In genomic region chr9:133116346-133117231, GRCh38 we compare ENCODE assay signal across 11 cellular contexts. TPM values are rescaled to one million over a fixed set of nuclear protein-coding genes. Genes with fewer than 3 reads are reported as not detected.
DNase-seq lines count a peak whose midpoint lies in the region; ATAC-seq, FAIRE-seq and TF ChIP-seq lines count a peak whose summit lies in the region.
"Had no signal": no experiment of that assay in that cellular context is flagged by ENCODE, and none has a peak within 500 bp of the region (broad histone marks: within the 10 kb centered on the region; RNA-seq: fewer than 3 reads in every experiment).

No MANE protein-coding gene starts in this region.

- no peak for TF ChIP-seq POLR2A in adrenal gland (IDR thresholded peaks at IDR 0.05)
- no peak for TF ChIP-seq POLR2A in HepG2 (IDR thresholded peaks at IDR 0.05; ENCODE audit: insufficient read depth in 1 of 2, low read depth in 2 of 2, low read length in 2 of 2)

- H4K20me1 ChIP-seq in HepG2 (ENCODE audit: insufficient read depth, low read length) = peaks cover 36% of the 10 kb centered on the region; the same call in 1 of the 2 replicates

- no peak overlapping the region for H3K4me2 ChIP-seq in HepG2 (ENCODE audit: low read depth, low read length)
- H3K4me2 ChIP-seq: hepatocyte had no signal

- peak overlapping the region; percentile 61 for H3K4me3 Mint-ChIP-seq in activated T-cell treated with anti-CD3 and anti-CD28 coated beads, Interleukin-2, amount 50 U/mL, for 24 hours

- CTCF ChIA-PET in HepG2 (lab: Yijun Ruan, JAX; ENCODE audit: low intra/inter-chr PET ratio, low total read pairs) = no interaction called here

- H3K9ac ChIP-seq in HepG2 (ENCODE audit: insufficient read depth, low read depth, low read length) = no peak overlapping the region

- peaks cover 77% of the 10 kb centered on the region for H3K4me1 Mint-ChIP-seq in activated T-cell treated with anti-CD3 and anti-CD28 coated beads, Interleukin-2, amount 50 U/mL, for 24 hours (ENCODE audit: low read depth)

- no peak for ATAC-seq in HepG2

- intact Hi-C loops in adrenal gland (cut with DNase I) (no loop called here), HepG2 (cut with micrococcal nuclease; ENCODE audit: unreplicated experiment) (no loop called here)

- H3K27ac ChIP-seq in adrenal gland (peak overlapping the region; percentile 71 to 96 (median 85)), HepG2 (ENCODE audit: extremely low read length, insufficient read depth, low read length) (no peak overlapping the region), substantia nigra (ENCODE audit: low read depth, low read length, poor library complexity, severe bottlenecking) (peak overlapping the region; percentile 99)
- H3K27ac ChIP-seq: hepatocyte had no signal

- no peak for DNase-seq in activated T-cell treated with anti-CD3 and anti-CD28 coated beads, Interleukin-2, amount 50 U/mL, for 24 hours
- no peak for DNase-seq in activated T-cell treated with anti-CD3 and anti-CD28 coated beads, Interleukin-2, amount 50 U/mL, for 1 hour
- DNase-seq in adrenal gland (peak in 3 of 7 donors; percentile 15 to 42 (median 32)), HepG2 (ENCODE audit: low spot score) (no peak), substantia nigra (lab: John Stamatoyannopoulos, UW) (peak in 2 of 49 donors; percentile 34 to 87), H4 (ENCODE audit: low spot score) (no peak), NCI-H524 treated with DMSO at 0.1 percent for 48 hours (lab: John Stamatoyannopoulos, UW) (no peak), middle frontal gyrus (ENCODE audit: extremely low spot score, low spot score) (no peak)
- DNase-seq: NCI-H2227 treated with DMSO at 0.1 percent for 48 hours had no signal

- no peaks in the 10 kb centered on the region for H3K27me3 ChIP-seq in adrenal gland
- no peaks in the 10 kb centered on the region for H3K27me3 ChIP-seq in HepG2 (ENCODE audit: control insufficient read depth in 1 of 2, insufficient read depth in 2 of 2, low read length in 2 of 2)
- H3K27me3 ChIP-seq: hepatocyte had no signal

- peaks cover 85 to 87% of the 10 kb centered on the region in 2 donors for H3K4me1 ChIP-seq in adrenal gland (replicated peaks in 1 of 2)
- H3K4me1 ChIP-seq in HepG2 (ENCODE audit: insufficient read depth, low read length) = peaks cover 40% of the 10 kb centered on the region

- H3K36me3 Mint-ChIP-seq in activated T-cell treated with anti-CD3 and anti-CD28 coated beads, Interleukin-2, amount 50 U/mL, for 24 hours (ENCODE audit: low read depth) = peaks cover 18% of the 10 kb centered on the region

- no peaks in the 10 kb centered on the region for H3K9me3 Mint-ChIP-seq in activated T-cell treated with anti-CD3 and anti-CD28 coated beads, Interleukin-2, amount 50 U/mL, for 24 hours

- FAIRE-seq in HepG2 (lab: Jason Lieb, UNC) = no peak
- FAIRE-seq: G401.6 had no signal

- H3K36me3 ChIP-seq in adrenal gland (replicated peaks in 1 of 2) (peaks cover 0 to 5% of the 10 kb centered on the region in 2 donors), HepG2 (replicated peaks in 1 of 2; ENCODE audit: control insufficient read depth in 1 of 2, insufficient read depth in 2 of 2, low read length in 2 of 2) (peaks cover 0 to 2% of the 10 kb centered on the region in 2 experiments; a peak in 2 of 5 replicates)

- in situ Hi-C loops in HepG2 (cut with HindIII; ENCODE audit: extremely low pct_ligation_motif_present, low pct_unique_long_range_greater_than_20kb) = no loop called here

- WGBS in adrenal gland, 4 donors = 73 to 81% (median 79%) methylated on average over 9 to 20 of the region's 20 CpGs
- WGBS in HepG2 (ENCODE audit: low lambda C conversion rate) = 100% methylated on average over 4 of the region's 20 CpGs

- no peak overlapping the region for H2AFZ ChIP-seq in HepG2 (ENCODE audit: low read length)
- H2AFZ ChIP-seq: hepatocyte had no signal

- no peak for TF ChIP-seq RAD21 in HepG2 (CRISPR knock-in tag; IDR thresholded peaks at IDR 0.05)

- H3K27ac Mint-ChIP-seq in activated T-cell treated with anti-CD3 and anti-CD28 coated beads, Interleukin-2, amount 50 U/mL, for 24 hours = peak overlapping the region; percentile 95

- no peaks in the 10 kb centered on the region for H3K79me2 ChIP-seq in HepG2 (ENCODE audit: insufficient read depth, low read length)

- H3K9me3 ChIP-seq in adrenal gland (replicated peaks in 1 of 3) (no peaks in the 10 kb centered on the region), HepG2 (ENCODE audit: low read length) (no peaks in the 10 kb centered on the region)

- TF ChIP-seq EP300 in HepG2 (IDR thresholded peaks at IDR 0.05; ENCODE audit: low read depth in 2 of 2, low read length in 2 of 2) (no peak), HepG2 (CRISPR knock-in tag; IDR thresholded peaks at IDR 0.05; ENCODE audit: borderline replicate concordance) (no peak)

- H3K27me3 Mint-ChIP-seq in activated T-cell treated with anti-CD3 and anti-CD28 coated beads, Interleukin-2, amount 50 U/mL, for 24 hours = no peaks in the 10 kb centered on the region

- H3K4me3 ChIP-seq in adrenal gland (no peak overlapping the region), HepG2 (replicated peaks in 1 of 3; ENCODE audit: insufficient read depth in 1 of 3, low read depth in 2 of 3, low read length in 3 of 3) (no peak overlapping the region)
- H3K4me3 ChIP-seq: hepatocyte had no signal

- TF ChIP-seq CTCF in adrenal gland (IDR thresholded peaks at IDR 0.05) (no peak), HepG2 (CRISPR knock-in tag; IDR thresholded peaks at IDR 0.05) (no peak)

- POLR2A ChIA-PET in HepG2 (lab: Yijun Ruan, JAX) = no interaction called here

- no TSS peak for BruUV-seq in HepG2 (replicated peaks; lab: Mats Ljungman, UMichigan)

RNA-seq across cellular contexts. Expression of gene RALGDS, which starts 4.5 kb away (rescaled TPM):
- total RNA-seq in adrenal gland = 100 to 1,000 TPM in 1 of 8 donors, 10 to 100 TPM in 7; 38.9 to 104 (median 67.5) TPM
- 100 to 1,000 TPM in 1 of 3 donors, 10 to 100 TPM in 2; 21.3 to 170 (median 97.8) TPM for polyA plus RNA-seq in adrenal gland
- total RNA-seq in HepG2 (2016; rRNA removed; fragmentation: Illumina TruSeq; extraction: Trizol) = 8.8 and 12.9 TPM in 2 replicates
- total RNA-seq in HepG2 (2016; cell fraction: cytosol; rRNA removed; fragmentation: Illumina TruSeq; extraction: Trizol; ENCODE audit: low read depth) = 4.2 and 5.7 TPM in 2 replicates
- 7.3 and 12.1 TPM in 2 replicates for total RNA-seq in HepG2 (2016; cell fraction: insoluble cytoplasmic fraction; rRNA removed; fragmentation: Illumina TruSeq; extraction: Trizol)
- total RNA-seq in HepG2 (2016; cell fraction: membrane; rRNA removed; fragmentation: Illumina TruSeq; extraction: Trizol) = 15.5 and 15.7 TPM in 2 replicates
- total RNA-seq in HepG2 (2016; cell fraction: nucleus; rRNA removed; fragmentation: Illumina TruSeq; extraction: Trizol) = 10.4 and 11.0 TPM in 2 replicates
- 25.5 and 28.8 TPM in 2 replicates for polyA plus RNA-seq in HepG2 (2011; rRNA removed)
- polyA plus RNA-seq in HepG2 (2011; cell fraction: cytosol; rRNA removed) = 14.9 and 17.8 TPM in 2 replicates
- 104 and 131 TPM in 2 replicates for polyA plus RNA-seq in HepG2 (2011; cell fraction: nucleus; rRNA removed)
- 12.0 and 15.7 TPM in 2 replicates for polyA plus RNA-seq in HepG2 (2012)
- polyA plus RNA-seq in HepG2 (2016; cell fraction: cytosol; fragmentation: Illumina TruSeq; extraction: Trizol; ENCODE audit: low read depth) = 4.1 and 4.2 TPM in 2 replicates
- 8.9 and 12.0 TPM in 2 replicates for polyA plus RNA-seq in HepG2 (2016; cell fraction: insoluble cytoplasmic fraction; fragmentation: Illumina TruSeq; extraction: Trizol; ENCODE audit: low read depth)
- 11.6 and 12.4 TPM in 2 replicates for polyA plus RNA-seq in HepG2 (2016; cell fraction: membrane; fragmentation: Illumina TruSeq; extraction: Trizol; ENCODE audit: low read depth)
- 28.7 and 31.3 TPM in 2 replicates for polyA plus RNA-seq in HepG2 (2016; cell fraction: nucleus; fragmentation: Illumina TruSeq; extraction: Trizol; ENCODE audit: insufficient read depth, low read depth)
- polyA minus RNA-seq in HepG2 (2011; rRNA and poly(A)+ RNA removed; ENCODE audit: low replicate concordance) = 20.8 and 24.6 TPM in 2 replicates
- polyA minus RNA-seq in HepG2 (2011; cell fraction: cytosol; rRNA and poly(A)+ RNA removed) = 4.8 and 5.6 TPM in 2 replicates
- polyA minus RNA-seq in HepG2 (2011; cell fraction: nucleus; rRNA and poly(A)+ RNA removed) = 17.0 and 17.4 TPM in 2 replicates
- 11.9 and 12.6 TPM in 2 replicates for total RNA-seq in H4 (2014; rRNA removed; shearing (Covaris generic))

RNA-seq across cellular contexts. Expression of gene GBGT1, which starts 47.1 kb away (rescaled TPM):
- 10 to 100 TPM; 14.9 to 67.5 (median 39.7) TPM for total RNA-seq in adrenal gland
- 10 to 100 TPM in 2 of 3 donors, 1 to 10 TPM in 1; 6.7 to 29.0 (median 18.9) TPM for polyA plus RNA-seq in adrenal gland
- total RNA-seq in HepG2 (2016; rRNA removed; fragmentation: Illumina TruSeq; extraction: Trizol) = not detected in 2 replicates
- 0.10 TPM in 1 of 2 replicates, not detected in the other for total RNA-seq in HepG2 (2016; cell fraction: cytosol; rRNA removed; fragmentation: Illumina TruSeq; extraction: Trizol; ENCODE audit: low read depth)
- total RNA-seq in HepG2 (2016; cell fraction: insoluble cytoplasmic fraction; rRNA removed; fragmentation: Illumina TruSeq; extraction: Trizol) = not detected in 2 replicates
- not detected in 2 replicates for total RNA-seq in HepG2 (2016; cell fraction: membrane; rRNA removed; fragmentation: Illumina TruSeq; extraction: Trizol)
- not detected in 2 replicates for total RNA-seq in HepG2 (2016; cell fraction: nucleus; rRNA removed; fragmentation: Illumina TruSeq; extraction: Trizol)
- not detected in 2 replicates for polyA plus RNA-seq in HepG2 (2011; rRNA removed)
- polyA plus RNA-seq in HepG2 (2011; cell fraction: cytosol; rRNA removed) = not detected in 2 replicates
- polyA plus RNA-seq in HepG2 (2011; cell fraction: nucleus; rRNA removed) = not detected in 2 replicates
- polyA plus RNA-seq in HepG2 (2012) = not detected in 2 replicates
- not detected in 2 replicates for polyA plus RNA-seq in HepG2 (2016; cell fraction: cytosol; fragmentation: Illumina TruSeq; extraction: Trizol; ENCODE audit: low read depth)
- polyA plus RNA-seq in HepG2 (2016; cell fraction: insoluble cytoplasmic fraction; fragmentation: Illumina TruSeq; extraction: Trizol; ENCODE audit: low read depth) = not detected in 2 replicates
- not detected in 2 replicates for polyA plus RNA-seq in HepG2 (2016; cell fraction: membrane; fragmentation: Illumina TruSeq; extraction: Trizol; ENCODE audit: low read depth)
- polyA plus RNA-seq in HepG2 (2016; cell fraction: nucleus; fragmentation: Illumina TruSeq; extraction: Trizol; ENCODE audit: insufficient read depth, low read depth) = not detected in 2 replicates
- not detected in 2 replicates for polyA minus RNA-seq in HepG2 (2011; rRNA and poly(A)+ RNA removed; ENCODE audit: low replicate concordance)
- polyA minus RNA-seq in HepG2 (2011; cell fraction: cytosol; rRNA and poly(A)+ RNA removed) = not detected in 2 replicates
- not detected in 2 replicates for polyA minus RNA-seq in HepG2 (2011; cell fraction: nucleus; rRNA and poly(A)+ RNA removed)
- total RNA-seq in H4 (2014; rRNA removed; shearing (Covaris generic)) = not detected in 2 replicates

RNA-seq across cellular contexts. Expression of gene CEL, which starts 54.8 kb away (rescaled TPM):
- total RNA-seq in adrenal gland = 1 to 10 TPM in 5 of 8 donors, under 1 TPM in 2, not detected in 1; 0.28 to 6.1 (median 1.6) TPM
- 1 to 10 TPM in 2 of 3 donors, under 1 TPM in 1; 0.27 to 2.7 (median 2.4) TPM for polyA plus RNA-seq in adrenal gland
- total RNA-seq in HepG2 (2016; rRNA removed; fragmentation: Illumina TruSeq; extraction: Trizol) = 0.62 and 1.5 TPM in 2 replicates
- total RNA-seq in HepG2 (2016; cell fraction: cytosol; rRNA removed; fragmentation: Illumina TruSeq; extraction: Trizol; ENCODE audit: low read depth) = 0.35 and 0.40 TPM in 2 replicates
- total RNA-seq in HepG2 (2016; cell fraction: insoluble cytoplasmic fraction; rRNA removed; fragmentation: Illumina TruSeq; extraction: Trizol) = 0.55 and 1.2 TPM in 2 replicates
- total RNA-seq in HepG2 (2016; cell fraction: membrane; rRNA removed; fragmentation: Illumina TruSeq; extraction: Trizol) = 0.83 and 1.2 TPM in 2 replicates
- 1.6 and 1.7 TPM in 2 replicates for total RNA-seq in HepG2 (2016; cell fraction: nucleus; rRNA removed; fragmentation: Illumina TruSeq; extraction: Trizol)
- polyA plus RNA-seq in HepG2 (2011; rRNA removed) = 0.63 and 0.81 TPM in 2 replicates
- 0.19 and 0.34 TPM in 2 replicates for polyA plus RNA-seq in HepG2 (2011; cell fraction: cytosol; rRNA removed)
- 5.0 and 7.7 TPM in 2 replicates for polyA plus RNA-seq in HepG2 (2011; cell fraction: nucleus; rRNA removed)
- 1.2 and 1.6 TPM in 2 replicates for polyA plus RNA-seq in HepG2 (2012)
- polyA plus RNA-seq in HepG2 (2016; cell fraction: cytosol; fragmentation: Illumina TruSeq; extraction: Trizol; ENCODE audit: low read depth) = 1.0 and 1.1 TPM in 2 replicates
- polyA plus RNA-seq in HepG2 (2016; cell fraction: insoluble cytoplasmic fraction; fragmentation: Illumina TruSeq; extraction: Trizol; ENCODE audit: low read depth) = 1.5 and 2.0 TPM in 2 replicates
- 1.9 TPM in 2 replicates for polyA plus RNA-seq in HepG2 (2016; cell fraction: membrane; fragmentation: Illumina TruSeq; extraction: Trizol; ENCODE audit: low read depth)
- polyA plus RNA-seq in HepG2 (2016; cell fraction: nucleus; fragmentation: Illumina TruSeq; extraction: Trizol; ENCODE audit: insufficient read depth, low read depth) = 7.7 and 8.2 TPM in 2 replicates
- polyA minus RNA-seq in HepG2 (2011; rRNA and poly(A)+ RNA removed; ENCODE audit: low replicate concordance) = 0.70 TPM in 1 of 2 replicates, not detected in the other
- not detected in 2 replicates for polyA minus RNA-seq in HepG2 (2011; cell fraction: cytosol; rRNA and poly(A)+ RNA removed)
- 0.50 and 1.2 TPM in 2 replicates for polyA minus RNA-seq in HepG2 (2011; cell fraction: nucleus; rRNA and poly(A)+ RNA removed)
- 0.06 and 0.14 TPM in 2 replicates for total RNA-seq in H4 (2014; rRNA removed; shearing (Covaris generic))

Comparison
In these comparisons a context has a peak if more than half of its experiments do, and no peak if none do; other contexts are left out.
1. RNA of gene GBGT1, which starts 47.1 kb away (total RNA-seq): 14.9 to 67.5 TPM in adrenal gland; 0.10 TPM in HepG2 and not detected in H4; every median in the first group is over 10 times any median in the second.